ENCODE assay signal across 8 cellular contexts in genomic region chr4:110005461-110006056, GRCh38.
DNase-seq lines count a peak whose midpoint lies in the region; ATAC-seq and TF ChIP-seq lines count a peak whose summit lies in the region.

No MANE protein-coding gene starts in this region.

- H3K36me3 ChIP-seq in left ventricle myocardium inferior, result no peaks in the 10 kb centered on the region
- H3K36me3 ChIP-seq in smooth muscle cell (ENCODE audit: low read depth), result no peaks in the 10 kb centered on the region

- no peaks in the 10 kb centered on the region for H4K20me1 ChIP-seq in smooth muscle cell (ENCODE audit: low read depth)

- peak; percentile 68 for TF ChIP-seq CTCF in AG09309 (IDR thresholded peaks at IDR 0.05; ENCODE audit: control insufficient read depth, insufficient read depth, low read depth, low read length, missing control alignments)
- peak; percentile 59 for TF ChIP-seq CTCF in GM12872 (IDR thresholded peaks at IDR 0.05; ENCODE audit: insufficient read depth, low read depth, low read length)
- peak; percentile 69 for TF ChIP-seq CTCF in left ventricle myocardium inferior (IDR thresholded peaks at IDR 0.05; ENCODE audit: borderline replicate concordance)
- peak; percentile 77 for TF ChIP-seq CTCF in smooth muscle cell (IDR thresholded peaks at IDR 0.05; ENCODE audit: borderline replicate concordance, insufficient read depth, poor library complexity, severe bottlenecking)

- H3F3A ChIP-seq in smooth muscle cell (ENCODE audit: low read depth), result no peaks in the 10 kb centered on the region

- CTCF ChIA-PET in activated CD8-positive, alpha-beta T cell treated with anti-CD3 and anti-CD28 coated beads, Interleukin-2, amount 10 ng/mL, durations not matched to agents 7 days and 5 days (lab: Charles Lee), result interaction anchor here (0.6 to 7.6 kb wide), 23 partner anchors 15 to 580 kb away, joined by 3 to 139 read pairs (median 3); no protein-coding TSS in a partner anchor

- H3K27me3 ChIP-seq in left ventricle myocardium inferior (ENCODE audit: low read depth), result no peaks in the 10 kb centered on the region
- H3K27me3 ChIP-seq in smooth muscle cell (ENCODE audit: low read depth), result no peaks in the 10 kb centered on the region

- H3K9me3 Mint-ChIP-seq in activated CD8-positive, alpha-beta T cell treated with anti-CD3 and anti-CD28 coated beads, Interleukin-2, amount 10 ng/mL, durations not matched to agents 7 days and 5 days (ENCODE audit: insufficient read depth), result no peaks in the 10 kb centered on the region

- no peak overlapping the region for H3K9ac ChIP-seq in smooth muscle cell (ENCODE audit: low read depth)

- POLR2A ChIA-PET in activated CD8-positive, alpha-beta T cell treated with anti-CD3 and anti-CD28 coated beads, Interleukin-2, amount 10 ng/mL, durations not matched to agents 7 days and 5 days (lab: Charles Lee), result no interaction called here

- H3K4me2 ChIP-seq in smooth muscle cell, result no peak overlapping the region

- no peak overlapping the region for H3K4me3 Mint-ChIP-seq in activated CD8-positive, alpha-beta T cell treated with anti-CD3 and anti-CD28 coated beads, Interleukin-2, amount 10 ng/mL, durations not matched to agents 7 days and 5 days

- H3K27ac ChIP-seq in left ventricle myocardium inferior (replicated peaks) (no peak overlapping the region), smooth muscle cell (ENCODE audit: low read depth) (no peak overlapping the region)

- peaks cover 17% of the 10 kb centered on the region for H3K27me3 Mint-ChIP-seq in activated CD8-positive, alpha-beta T cell treated with anti-CD3 and anti-CD28 coated beads, Interleukin-2, amount 10 ng/mL, durations not matched to agents 7 days and 5 days (ENCODE audit: low read depth)

- H3K9me3 ChIP-seq in left ventricle myocardium inferior (replicated peaks) (no peaks in the 10 kb centered on the region), smooth muscle cell (replicated peaks; ENCODE audit: low read depth) (no peaks in the 10 kb centered on the region)

- H3K4me1 ChIP-seq in left ventricle myocardium inferior (peaks cover 7% of the 10 kb centered on the region), smooth muscle cell (ENCODE audit: low read depth) (no peaks in the 10 kb centered on the region)

- ATAC-seq in HG02759 (IDR thresholded peaks at IDR 0.05; ENCODE audit: unreplicated experiment), result peak; percentile 75
- ATAC-seq in activated CD8-positive, alpha-beta T cell treated with anti-CD3 and anti-CD28 coated beads, Interleukin-2, amount 10 ng/mL, durations not matched to agents 7 days and 5 days, result peak; percentile 64

- H3K4me3 ChIP-seq in AG09309 (ENCODE audit: control insufficient read depth, low read depth, low read length) (no peak overlapping the region), left ventricle myocardium inferior (no peak overlapping the region), smooth muscle cell (no peak overlapping the region)

- H3K79me2 ChIP-seq in smooth muscle cell (ENCODE audit: low read depth), result no peaks in the 10 kb centered on the region

- intact Hi-C loops in left ventricle myocardium inferior (cut with micrococcal nuclease), result loop anchor here (5.0 kb wide), 1 partner anchor 507 kb away; no protein-coding TSS in a partner anchor

- H2AFZ ChIP-seq in smooth muscle cell (ENCODE audit: low read depth), result no peak overlapping the region

- H3K36me3 Mint-ChIP-seq in activated CD8-positive, alpha-beta T cell treated with anti-CD3 and anti-CD28 coated beads, Interleukin-2, amount 10 ng/mL, durations not matched to agents 7 days and 5 days (ENCODE audit: low read depth), result no peaks in the 10 kb centered on the region

- no peak overlapping the region for H3K27ac Mint-ChIP-seq in activated CD8-positive, alpha-beta T cell treated with anti-CD3 and anti-CD28 coated beads, Interleukin-2, amount 10 ng/mL, durations not matched to agents 7 days and 5 days

- peaks cover 6% of the 10 kb centered on the region for H3K4me1 Mint-ChIP-seq in activated CD8-positive, alpha-beta T cell treated with anti-CD3 and anti-CD28 coated beads, Interleukin-2, amount 10 ng/mL, durations not matched to agents 7 days and 5 days (ENCODE audit: low read depth)

- WGBS in smooth muscle cell (ENCODE audit: low lambda C conversion rate), result 60% methylated on average over 1 of the region's 1 CpG

- DNase-seq in AG09309 (ENCODE audit: low read depth) (peak; percentile 52), NCI-H1694 (lab: John Stamatoyannopoulos, UW) (peak; percentile 29), left ventricle myocardium inferior (no peak), smooth muscle cell (lab: John Stamatoyannopoulos, UW; ENCODE audit: unreplicated experiment) (no peak), mesenteric fat pad (ENCODE audit: low spot score) (no peak)
- DNase-seq in activated CD8-positive, alpha-beta T cell treated with anti-CD3 and anti-CD28 coated beads, Interleukin-2, amount 10 ng/mL, durations not matched to agents 7 days and 5 days, result no peak

Comparison
In these comparisons a context has a peak if more than half of its experiments do, and no peak if none do; other contexts are left out.
1. DNase-seq: peak in AG09309 (single experiment) and NCI-H1694 (single experiment); none in activated CD8-positive, alpha-beta T cell treated with anti-CD3 and anti-CD28 coated beads, Interleukin-2, amount 10 ng/mL, durations not matched to agents 7 days and 5 days (single experiment), left ventricle myocardium inferior (single experiment), smooth muscle cell (single experiment) and mesenteric fat pad (single experiment).
2. Peak in every context shown above with its lines, with median percentiles within 50 percentile points of each other: CTCF ChIP-seq.